In genomic region chr10:92241158-92241500, GRCh38 we compare ENCODE assay signal across 8 cellular contexts. TPM values are rescaled to one million over a fixed set of nuclear protein-coding genes. Genes with fewer than 3 reads are reported as not detected.
DNase-seq lines count a peak whose midpoint lies in the region; ATAC-seq and TF ChIP-seq lines count a peak whose summit lies in the region.

No MANE protein-coding gene starts in this region.

- POLR2A ChIA-PET in AG04450 (lab: Yijun Ruan, JAX), result interaction anchor here (1.0 to 1.1 kb wide), 2 partner anchors 50 to 131 kb away, joined by 4 to 5 read pairs; partner anchors contain the start of genes CPEB3 and MARCHF5

- peak overlapping the region; percentile 26 for H3K9ac ChIP-seq in iPS-15b (ENCODE audit: low read depth, low read length)
- peak overlapping the region; percentile 78 to 88 (median 86) for H3K9ac ChIP-seq in skeletal muscle tissue (ENCODE audit: low read depth in 1 of 3, low read length in 3 of 3)

- H3K27me3 ChIP-seq in AG04450 (ENCODE audit: control insufficient read depth, insufficient read depth, low read length) (no peaks in the 10 kb centered on the region), iPS-15b (ENCODE audit: control insufficient read depth, insufficient read depth, low read length) (peaks cover 32% of the 10 kb centered on the region), skeletal muscle tissue (ENCODE audit: control insufficient read depth in 3 of 3, insufficient read depth in 3 of 3, low read length in 3 of 3) (no peaks in the 10 kb centered on the region)

- H3K9me3 ChIP-seq in AG04450 (ENCODE audit: control insufficient read depth, insufficient read depth, low read length) (no peaks in the 10 kb centered on the region; the same call in 1 of the 2 replicates), iPS-15b (ENCODE audit: control insufficient read depth, insufficient read depth, low read length) (no peaks in the 10 kb centered on the region), skeletal muscle tissue (ENCODE audit: control insufficient read depth in 3 of 3, low read length in 3 of 3) (no peaks in the 10 kb centered on the region)

- H3K27ac ChIP-seq in AG04450 (ENCODE audit: low read depth, low read length), result peak overlapping the region; percentile 47
- peak overlapping the region; percentile 93 for H3K27ac ChIP-seq in angular gyrus (ENCODE audit: low read depth, low read length)
- H3K27ac ChIP-seq in skeletal muscle tissue (ENCODE audit: low read depth, low read length), result peak overlapping the region; percentile 92

- no peak for ATAC-seq in GM19035 (IDR thresholded peaks at IDR 0.05; ENCODE audit: unreplicated experiment)
- ATAC-seq in GM21825 (IDR thresholded peaks at IDR 0.05; ENCODE audit: unreplicated experiment), result no peak
- no peak for ATAC-seq in HG03097 (IDR thresholded peaks at IDR 0.05; ENCODE audit: low FRiP score, unreplicated experiment)

- H3K4me3 ChIP-seq in AG04450 (ENCODE audit: low read depth, low read length) (peak overlapping the region; percentile 76), iPS-15b (ENCODE audit: low read depth, low read length) (peak overlapping the region; percentile 79), skeletal muscle tissue (ENCODE audit: low read length in 3 of 3) (peak overlapping the region; percentile 74 to 82 (median 79))

- peaks cover 18% of the 10 kb centered on the region for H3K4me1 ChIP-seq in iPS-15b (ENCODE audit: control insufficient read depth, insufficient read depth, low read length)
- H3K4me1 ChIP-seq in skeletal muscle tissue (ENCODE audit: control insufficient read depth in 3 of 3, insufficient read depth in 3 of 3, low read length in 3 of 3), result peaks cover 20 to 36% (median 27%) of the 10 kb centered on the region in 3 donors

- CTCF ChIA-PET in AG04450 (lab: Charles Lee), result no interaction called here

- H3K36me3 ChIP-seq in iPS-15b (ENCODE audit: control insufficient read depth, insufficient read depth, low read length), result no peaks in the 10 kb centered on the region
- H3K36me3 ChIP-seq in skeletal muscle tissue (ENCODE audit: control insufficient read depth in 3 of 3, insufficient read depth in 3 of 3, low read length in 3 of 3), result no peaks in the 10 kb centered on the region

- no peak for TF ChIP-seq CTCF in AG04450 (IDR thresholded peaks at IDR 0.05; ENCODE audit: low read depth, low read length)

- no peak for DNase-seq in AG04450 (ENCODE audit: low read depth, low spot score)
- peak; percentile 27 for DNase-seq in HT-29 (ENCODE audit: low spot score)

RNA-seq across cellular contexts. Expression of gene CPEB3, which starts 49.7 kb away (rescaled TPM):
- 0.36 TPM in 2 replicates for polyA plus RNA-seq in AG04450 (2011; rRNA removed)
- 0.74 and 0.78 TPM in 2 replicates for polyA minus RNA-seq in AG04450 (2011; rRNA and poly(A)+ RNA removed)
- total RNA-seq in HT-29 (2014; rRNA removed; shearing (Covaris generic)), result 0.65 and 0.74 TPM in 2 replicates
- total RNA-seq in skeletal muscle tissue, result 3.1 TPM

RNA-seq across cellular contexts. Expression of gene MARCHF5, which starts 49.8 kb away (rescaled TPM):
- 26.3 and 34.9 TPM in 2 replicates for polyA plus RNA-seq in AG04450 (2011; rRNA removed)
- polyA minus RNA-seq in AG04450 (2011; rRNA and poly(A)+ RNA removed), result 12.8 and 21.7 TPM in 2 replicates
- total RNA-seq in HT-29 (2014; rRNA removed; shearing (Covaris generic)), result 1.9 and 2.7 TPM in 2 replicates
- 10.4 TPM for total RNA-seq in skeletal muscle tissue
